2 cellular contexts compared by ENCODE assay signal in the genomic region with DNA sequence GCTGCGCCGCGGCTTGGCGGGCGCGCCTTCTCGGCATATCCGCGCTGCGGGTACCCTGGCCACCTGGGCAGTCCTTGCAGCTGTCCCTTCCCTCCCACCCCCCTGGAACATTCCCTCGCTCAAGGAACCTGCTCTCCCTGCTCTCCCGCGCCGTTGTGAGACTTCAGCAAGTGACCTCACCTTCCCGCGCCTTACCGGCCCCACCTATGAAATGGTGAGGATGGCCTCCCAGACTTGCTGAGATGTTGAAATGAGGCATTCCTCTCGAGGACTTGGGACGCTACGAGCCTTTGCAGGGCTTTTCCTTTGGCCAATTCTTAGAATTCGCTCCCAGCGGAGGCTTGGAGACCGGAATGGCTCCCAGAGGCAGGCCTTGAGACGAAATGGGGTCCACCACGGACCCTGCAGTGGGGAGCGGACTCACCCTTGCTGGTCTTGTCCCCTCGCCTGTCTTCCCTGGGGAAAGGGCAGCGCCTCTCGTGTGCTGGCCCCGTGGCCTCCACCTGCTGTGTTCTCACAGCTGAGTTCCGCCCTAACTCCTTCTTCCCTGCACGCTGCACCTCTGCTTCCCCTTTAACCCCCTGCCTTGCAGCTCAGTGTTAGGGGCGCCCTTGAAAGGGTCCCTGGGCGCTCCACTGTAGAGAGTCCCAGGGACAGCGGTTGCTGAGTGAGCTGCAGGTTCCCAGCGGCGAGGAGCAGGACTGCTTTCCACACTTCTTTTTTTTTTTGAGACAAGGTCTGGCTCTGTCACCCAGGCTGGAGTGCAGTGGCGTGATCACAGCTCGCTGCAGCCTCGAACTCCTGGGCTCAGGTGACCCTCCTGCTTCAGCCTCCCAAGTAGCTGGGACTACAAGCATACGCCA.
A peak's percentile ranks its signal among the peaks of the same experiment; 100 is the strongest.
TF ChIP-seq lines count a peak whose summit lies in the region.

No MANE protein-coding gene starts in this region.

TF ChIP-seq in GM23338, 12 proteins besides CTCF, POLR2A, EP300 and RAD21:
- TF ChIP-seq EZH2 (IDR thresholded peaks at IDR 0.05; ENCODE audit: low read depth, unreplicated experiment) (peak; percentile 10), CREB1 (CRISPR knock-in tag; IDR thresholded peaks at IDR 0.05; ENCODE audit: low read depth) (peak; percentile 51)
- TF ChIP-seq, protein P1, sequence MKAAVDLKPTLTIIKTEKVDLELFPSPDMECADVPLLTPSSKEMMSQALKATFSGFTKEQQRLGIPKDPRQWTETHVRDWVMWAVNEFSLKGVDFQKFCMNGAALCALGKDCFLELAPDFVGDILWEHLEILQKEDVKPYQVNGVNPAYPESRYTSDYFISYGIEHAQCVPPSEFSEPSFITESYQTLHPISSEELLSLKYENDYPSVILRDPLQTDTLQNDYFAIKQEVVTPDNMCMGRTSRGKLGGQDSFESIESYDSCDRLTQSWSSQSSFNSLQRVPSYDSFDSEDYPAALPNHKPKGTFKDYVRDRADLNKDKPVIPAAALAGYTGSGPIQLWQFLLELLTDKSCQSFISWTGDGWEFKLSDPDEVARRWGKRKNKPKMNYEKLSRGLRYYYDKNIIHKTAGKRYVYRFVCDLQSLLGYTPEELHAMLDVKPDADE (IDR thresholded peaks at IDR 0.05): no peak
- TF ChIP-seq, protein P2, sequence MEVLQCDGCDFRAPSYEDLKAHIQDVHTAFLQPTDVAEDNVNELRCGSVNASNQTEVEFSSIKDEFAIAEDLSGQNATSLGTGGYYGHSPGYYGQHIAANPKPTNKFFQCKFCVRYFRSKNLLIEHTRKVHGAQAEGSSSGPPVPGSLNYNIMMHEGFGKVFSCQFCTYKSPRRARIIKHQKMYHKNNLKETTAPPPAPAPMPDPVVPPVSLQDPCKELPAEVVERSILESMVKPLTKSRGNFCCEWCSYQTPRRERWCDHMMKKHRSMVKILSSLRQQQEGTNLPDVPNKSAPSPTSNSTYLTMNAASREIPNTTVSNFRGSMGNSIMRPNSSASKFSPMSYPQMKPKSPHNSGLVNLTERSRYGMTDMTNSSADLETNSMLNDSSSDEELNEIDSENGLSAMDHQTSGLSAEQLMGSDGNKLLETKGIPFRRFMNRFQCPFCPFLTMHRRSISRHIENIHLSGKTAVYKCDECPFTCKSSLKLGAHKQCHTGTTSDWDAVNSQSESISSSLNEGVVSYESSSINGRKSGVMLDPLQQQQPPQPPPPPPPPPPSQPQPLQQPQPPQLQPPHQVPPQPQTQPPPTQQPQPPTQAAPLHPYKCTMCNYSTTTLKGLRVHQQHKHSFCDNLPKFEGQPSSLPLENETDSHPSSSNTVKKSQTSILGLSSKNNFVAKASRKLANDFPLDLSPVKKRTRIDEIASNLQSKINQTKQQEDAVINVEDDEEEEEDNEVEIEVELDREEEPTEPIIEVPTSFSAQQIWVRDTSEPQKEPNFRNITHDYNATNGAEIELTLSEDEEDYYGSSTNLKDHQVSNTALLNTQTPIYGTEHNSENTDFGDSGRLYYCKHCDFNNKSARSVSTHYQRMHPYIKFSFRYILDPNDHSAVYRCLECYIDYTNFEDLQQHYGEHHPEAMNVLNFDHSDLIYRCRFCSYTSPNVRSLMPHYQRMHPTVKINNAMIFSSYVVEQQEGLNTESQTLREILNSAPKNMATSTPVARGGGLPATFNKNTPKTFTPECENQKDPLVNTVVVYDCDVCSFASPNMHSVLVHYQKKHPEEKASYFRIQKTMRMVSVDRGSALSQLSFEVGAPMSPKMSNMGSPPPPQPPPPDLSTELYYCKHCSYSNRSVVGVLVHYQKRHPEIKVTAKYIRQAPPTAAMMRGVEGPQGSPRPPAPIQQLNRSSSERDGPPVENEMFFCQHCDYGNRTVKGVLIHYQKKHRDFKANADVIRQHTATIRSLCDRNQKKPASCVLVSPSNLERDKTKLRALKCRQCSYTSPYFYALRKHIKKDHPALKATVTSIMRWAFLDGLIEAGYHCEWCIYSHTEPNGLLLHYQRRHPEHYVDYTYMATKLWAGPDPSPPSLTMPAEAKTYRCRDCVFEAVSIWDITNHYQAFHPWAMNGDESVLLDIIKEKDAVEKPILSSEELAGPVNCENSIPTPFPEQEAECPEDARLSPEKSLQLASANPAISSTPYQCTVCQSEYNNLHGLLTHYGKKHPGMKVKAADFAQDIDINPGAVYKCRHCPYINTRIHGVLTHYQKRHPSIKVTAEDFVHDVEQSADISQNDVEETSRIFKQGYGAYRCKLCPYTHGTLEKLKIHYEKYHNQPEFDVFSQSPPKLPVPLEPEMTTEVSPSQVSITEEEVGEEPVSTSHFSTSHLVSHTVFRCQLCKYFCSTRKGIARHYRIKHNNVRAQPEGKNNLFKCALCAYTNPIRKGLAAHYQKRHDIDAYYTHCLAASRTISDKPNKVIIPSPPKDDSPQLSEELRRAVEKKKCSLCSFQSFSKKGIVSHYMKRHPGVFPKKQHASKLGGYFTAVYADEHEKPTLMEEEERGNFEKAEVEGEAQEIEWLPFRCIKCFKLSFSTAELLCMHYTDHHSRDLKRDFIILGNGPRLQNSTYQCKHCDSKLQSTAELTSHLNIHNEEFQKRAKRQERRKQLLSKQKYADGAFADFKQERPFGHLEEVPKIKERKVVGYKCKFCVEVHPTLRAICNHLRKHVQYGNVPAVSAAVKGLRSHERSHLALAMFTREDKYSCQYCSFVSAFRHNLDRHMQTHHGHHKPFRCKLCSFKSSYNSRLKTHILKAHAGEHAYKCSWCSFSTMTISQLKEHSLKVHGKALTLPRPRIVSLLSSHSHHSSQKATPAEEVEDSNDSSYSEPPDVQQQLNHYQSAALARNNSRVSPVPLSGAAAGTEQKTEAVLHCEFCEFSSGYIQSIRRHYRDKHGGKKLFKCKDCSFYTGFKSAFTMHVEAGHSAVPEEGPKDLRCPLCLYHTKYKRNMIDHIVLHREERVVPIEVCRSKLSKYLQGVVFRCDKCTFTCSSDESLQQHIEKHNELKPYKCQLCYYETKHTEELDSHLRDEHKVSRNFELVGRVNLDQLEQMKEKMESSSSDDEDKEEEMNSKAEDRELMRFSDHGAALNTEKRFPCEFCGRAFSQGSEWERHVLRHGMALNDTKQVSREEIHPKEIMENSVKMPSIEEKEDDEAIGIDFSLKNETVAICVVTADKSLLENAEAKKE (CRISPR knock-in tag; IDR thresholded peaks at IDR 0.05): no peak

TF ChIP-seq in HepG2, 621 proteins besides CTCF, POLR2A, EP300 and RAD21:
- TF ChIP-seq, protein P3, sequence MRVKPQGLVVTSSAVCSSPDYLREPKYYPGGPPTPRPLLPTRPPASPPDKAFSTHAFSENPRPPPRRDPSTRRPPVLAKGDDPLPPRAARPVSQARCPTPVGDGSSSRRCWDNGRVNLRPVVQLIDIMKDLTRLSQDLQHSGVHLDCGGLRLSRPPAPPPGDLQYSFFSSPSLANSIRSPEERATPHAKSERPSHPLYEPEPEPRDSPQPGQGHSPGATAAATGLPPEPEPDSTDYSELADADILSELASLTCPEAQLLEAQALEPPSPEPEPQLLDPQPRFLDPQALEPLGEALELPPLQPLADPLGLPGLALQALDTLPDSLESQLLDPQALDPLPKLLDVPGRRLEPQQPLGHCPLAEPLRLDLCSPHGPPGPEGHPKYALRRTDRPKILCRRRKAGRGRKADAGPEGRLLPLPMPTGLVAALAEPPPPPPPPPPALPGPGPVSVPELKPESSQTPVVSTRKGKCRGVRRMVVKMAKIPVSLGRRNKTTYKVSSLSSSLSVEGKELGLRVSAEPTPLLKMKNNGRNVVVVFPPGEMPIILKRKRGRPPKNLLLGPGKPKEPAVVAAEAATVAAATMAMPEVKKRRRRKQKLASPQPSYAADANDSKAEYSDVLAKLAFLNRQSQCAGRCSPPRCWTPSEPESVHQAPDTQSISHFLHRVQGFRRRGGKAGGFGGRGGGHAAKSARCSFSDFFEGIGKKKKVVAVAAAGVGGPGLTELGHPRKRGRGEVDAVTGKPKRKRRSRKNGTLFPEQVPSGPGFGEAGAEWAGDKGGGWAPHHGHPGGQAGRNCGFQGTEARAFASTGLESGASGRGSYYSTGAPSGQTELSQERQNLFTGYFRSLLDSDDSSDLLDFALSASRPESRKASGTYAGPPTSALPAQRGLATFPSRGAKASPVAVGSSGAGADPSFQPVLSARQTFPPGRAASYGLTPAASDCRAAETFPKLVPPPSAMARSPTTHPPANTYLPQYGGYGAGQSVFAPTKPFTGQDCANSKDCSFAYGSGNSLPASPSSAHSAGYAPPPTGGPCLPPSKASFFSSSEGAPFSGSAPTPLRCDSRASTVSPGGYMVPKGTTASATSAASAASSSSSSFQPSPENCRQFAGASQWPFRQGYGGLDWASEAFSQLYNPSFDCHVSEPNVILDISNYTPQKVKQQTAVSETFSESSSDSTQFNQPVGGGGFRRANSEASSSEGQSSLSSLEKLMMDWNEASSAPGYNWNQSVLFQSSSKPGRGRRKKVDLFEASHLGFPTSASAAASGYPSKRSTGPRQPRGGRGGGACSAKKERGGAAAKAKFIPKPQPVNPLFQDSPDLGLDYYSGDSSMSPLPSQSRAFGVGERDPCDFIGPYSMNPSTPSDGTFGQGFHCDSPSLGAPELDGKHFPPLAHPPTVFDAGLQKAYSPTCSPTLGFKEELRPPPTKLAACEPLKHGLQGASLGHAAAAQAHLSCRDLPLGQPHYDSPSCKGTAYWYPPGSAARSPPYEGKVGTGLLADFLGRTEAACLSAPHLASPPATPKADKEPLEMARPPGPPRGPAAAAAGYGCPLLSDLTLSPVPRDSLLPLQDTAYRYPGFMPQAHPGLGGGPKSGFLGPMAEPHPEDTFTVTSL (CRISPR knock-in tag; IDR thresholded peaks at IDR 0.05; ENCODE audit: borderline replicate concordance): no peak
- no peak for TF ChIP-seq MZF1 (CRISPR knock-in tag; IDR thresholded peaks at IDR 0.05; ENCODE audit: borderline replicate concordance)
- TF ChIP-seq ZNF33A (CRISPR knock-in tag; IDR thresholded peaks at IDR 0.05; ENCODE audit: borderline replicate concordance): no peak
- TF ChIP-seq, protein P4, sequence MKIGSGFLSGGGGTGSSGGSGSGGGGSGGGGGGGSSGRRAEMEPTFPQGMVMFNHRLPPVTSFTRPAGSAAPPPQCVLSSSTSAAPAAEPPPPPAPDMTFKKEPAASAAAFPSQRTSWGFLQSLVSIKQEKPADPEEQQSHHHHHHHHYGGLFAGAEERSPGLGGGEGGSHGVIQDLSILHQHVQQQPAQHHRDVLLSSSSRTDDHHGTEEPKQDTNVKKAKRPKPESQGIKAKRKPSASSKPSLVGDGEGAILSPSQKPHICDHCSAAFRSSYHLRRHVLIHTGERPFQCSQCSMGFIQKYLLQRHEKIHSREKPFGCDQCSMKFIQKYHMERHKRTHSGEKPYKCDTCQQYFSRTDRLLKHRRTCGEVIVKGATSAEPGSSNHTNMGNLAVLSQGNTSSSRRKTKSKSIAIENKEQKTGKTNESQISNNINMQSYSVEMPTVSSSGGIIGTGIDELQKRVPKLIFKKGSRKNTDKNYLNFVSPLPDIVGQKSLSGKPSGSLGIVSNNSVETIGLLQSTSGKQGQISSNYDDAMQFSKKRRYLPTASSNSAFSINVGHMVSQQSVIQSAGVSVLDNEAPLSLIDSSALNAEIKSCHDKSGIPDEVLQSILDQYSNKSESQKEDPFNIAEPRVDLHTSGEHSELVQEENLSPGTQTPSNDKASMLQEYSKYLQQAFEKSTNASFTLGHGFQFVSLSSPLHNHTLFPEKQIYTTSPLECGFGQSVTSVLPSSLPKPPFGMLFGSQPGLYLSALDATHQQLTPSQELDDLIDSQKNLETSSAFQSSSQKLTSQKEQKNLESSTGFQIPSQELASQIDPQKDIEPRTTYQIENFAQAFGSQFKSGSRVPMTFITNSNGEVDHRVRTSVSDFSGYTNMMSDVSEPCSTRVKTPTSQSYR (CRISPR knock-in tag; IDR thresholded peaks at IDR 0.05; ENCODE audit: borderline replicate concordance): no peak
- no peak for TF ChIP-seq ZFP36L2 (CRISPR knock-in tag; IDR thresholded peaks at IDR 0.05)
- no peak for TF ChIP-seq ZNF101 (CRISPR knock-in tag; IDR thresholded peaks at IDR 0.05; ENCODE audit: borderline replicate concordance, low read depth)
- TF ChIP-seq GTF3A (CRISPR knock-in tag; conservative IDR thresholded peaks at IDR 0.05): no peak
- no peak for TF ChIP-seq ZFP90 (CRISPR knock-in tag; IDR thresholded peaks at IDR 0.05; ENCODE audit: borderline replicate concordance)
- TF ChIP-seq EHMT2 (IDR thresholded peaks at IDR 0.05; ENCODE audit: borderline replicate concordance, low read depth, low read length): no peak
- no peak for TF ChIP-seq SIX1 (CRISPR knock-in tag; IDR thresholded peaks at IDR 0.05; ENCODE audit: borderline replicate concordance)
- TF ChIP-seq ZNF383 (CRISPR knock-in tag; IDR thresholded peaks at IDR 0.05; ENCODE audit: borderline replicate concordance): no peak
- TF ChIP-seq, protein P5, sequence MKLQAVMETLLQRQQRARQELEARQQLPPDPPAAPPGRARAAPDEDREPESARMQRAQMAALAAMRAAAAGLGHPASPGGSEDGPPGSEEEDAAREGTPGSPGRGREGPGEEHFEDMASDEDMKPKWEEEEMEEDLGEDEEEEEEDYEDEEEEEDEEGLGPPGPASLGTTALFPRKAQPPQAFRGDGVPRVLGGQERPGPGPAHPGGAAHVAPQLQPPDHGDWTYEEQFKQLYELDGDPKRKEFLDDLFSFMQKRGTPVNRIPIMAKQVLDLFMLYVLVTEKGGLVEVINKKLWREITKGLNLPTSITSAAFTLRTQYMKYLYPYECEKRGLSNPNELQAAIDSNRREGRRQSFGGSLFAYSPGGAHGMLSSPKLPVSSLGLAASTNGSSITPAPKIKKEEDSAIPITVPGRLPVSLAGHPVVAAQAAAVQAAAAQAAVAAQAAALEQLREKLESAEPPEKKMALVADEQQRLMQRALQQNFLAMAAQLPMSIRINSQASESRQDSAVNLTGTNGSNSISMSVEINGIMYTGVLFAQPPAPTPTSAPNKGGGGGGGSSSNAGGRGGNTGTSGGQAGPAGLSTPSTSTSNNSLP (IDR thresholded peaks at IDR 0.05; ENCODE audit: low read depth, low read length): no peak
- TF ChIP-seq ZNF792 (CRISPR knock-in tag; IDR thresholded peaks at IDR 0.05): no peak
- no peak for TF ChIP-seq DNMT3B (CRISPR knock-in tag; conservative IDR thresholded peaks at IDR 0.05)
- TF ChIP-seq FOXA3 (CRISPR knock-in tag; IDR thresholded peaks at IDR 0.05): no peak
- TF ChIP-seq HOXA5 (CRISPR knock-in tag; IDR thresholded peaks at IDR 0.05): no peak
- TF ChIP-seq, protein P6, sequence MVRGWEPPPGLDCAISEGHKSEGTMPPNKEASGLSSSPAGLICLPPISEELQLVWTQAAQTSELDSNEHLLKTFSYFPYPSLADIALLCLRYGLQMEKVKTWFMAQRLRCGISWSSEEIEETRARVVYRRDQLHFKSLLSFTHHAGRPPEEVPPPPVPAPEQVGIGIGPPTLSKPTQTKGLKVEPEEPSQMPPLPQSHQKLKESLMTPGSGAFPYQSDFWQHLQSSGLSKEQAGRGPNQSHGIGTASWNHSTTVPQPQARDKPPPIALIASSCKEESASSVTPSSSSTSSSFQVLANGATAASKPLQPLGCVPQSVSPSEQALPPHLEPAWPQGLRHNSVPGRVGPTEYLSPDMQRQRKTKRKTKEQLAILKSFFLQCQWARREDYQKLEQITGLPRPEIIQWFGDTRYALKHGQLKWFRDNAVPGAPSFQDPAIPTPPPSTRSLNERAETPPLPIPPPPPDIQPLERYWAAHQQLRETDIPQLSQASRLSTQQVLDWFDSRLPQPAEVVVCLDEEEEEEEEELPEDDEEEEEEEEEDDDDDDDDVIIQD (CRISPR knock-in tag; IDR thresholded peaks at IDR 0.05; ENCODE audit: low read depth): no peak
- TF ChIP-seq CENPX (CRISPR knock-in tag; IDR thresholded peaks at IDR 0.05): no peak
- TF ChIP-seq ZNF34 (CRISPR knock-in tag; IDR thresholded peaks at IDR 0.05; ENCODE audit: borderline replicate concordance): no peak
- TF ChIP-seq, protein P7, sequence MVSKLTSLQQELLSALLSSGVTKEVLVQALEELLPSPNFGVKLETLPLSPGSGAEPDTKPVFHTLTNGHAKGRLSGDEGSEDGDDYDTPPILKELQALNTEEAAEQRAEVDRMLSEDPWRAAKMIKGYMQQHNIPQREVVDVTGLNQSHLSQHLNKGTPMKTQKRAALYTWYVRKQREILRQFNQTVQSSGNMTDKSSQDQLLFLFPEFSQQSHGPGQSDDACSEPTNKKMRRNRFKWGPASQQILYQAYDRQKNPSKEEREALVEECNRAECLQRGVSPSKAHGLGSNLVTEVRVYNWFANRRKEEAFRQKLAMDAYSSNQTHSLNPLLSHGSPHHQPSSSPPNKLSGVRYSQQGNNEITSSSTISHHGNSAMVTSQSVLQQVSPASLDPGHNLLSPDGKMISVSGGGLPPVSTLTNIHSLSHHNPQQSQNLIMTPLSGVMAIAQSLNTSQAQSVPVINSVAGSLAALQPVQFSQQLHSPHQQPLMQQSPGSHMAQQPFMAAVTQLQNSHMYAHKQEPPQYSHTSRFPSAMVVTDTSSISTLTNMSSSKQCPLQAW (CRISPR knock-in tag; IDR thresholded peaks at IDR 0.05): no peak
